Comparison of ENCODE assay signal across 9 cellular contexts in the genomic region with DNA sequence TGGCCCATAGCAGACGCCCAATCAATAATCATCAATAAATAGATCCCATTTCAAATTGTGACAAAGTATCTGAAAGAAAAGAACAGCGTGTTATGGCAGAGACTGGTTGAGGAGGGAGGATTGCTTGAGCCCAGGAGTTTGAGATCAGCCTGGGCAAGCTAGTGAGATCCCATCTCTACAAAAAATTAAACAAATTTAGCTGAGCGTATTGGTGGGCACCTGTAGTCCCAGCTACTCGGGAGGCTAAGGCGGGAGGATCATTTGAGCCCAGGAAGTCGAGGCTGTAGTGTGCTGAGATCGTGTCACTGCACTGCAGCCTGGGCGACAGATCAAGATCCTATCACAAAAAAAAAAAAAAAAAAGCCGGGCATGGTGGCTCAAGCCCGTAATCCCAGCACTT. TPM values are rescaled to one million over a fixed set of nuclear protein-coding genes. Genes with fewer than 3 reads are reported as not detected.
"Had no signal": no experiment of that assay in that cellular context is flagged by ENCODE, and none has a peak within 500 bp of the region (broad histone marks: within the 10 kb centered on the region; RNA-seq: fewer than 3 reads in every experiment).

No MANE protein-coding gene starts in this region.

- H3K4me2 ChIP-seq: KMS-11 had no signal

- FAIRE-seq: HepG2, HTR-8/SVneo had no signal

- H3K4me1 Mint-ChIP-seq: IgD-negative memory B cell had no signal

- ATAC-seq: HepG2 had no signal

- H3K36me3 Mint-ChIP-seq: IgD-negative memory B cell had no signal

- H3K27me3 Mint-ChIP-seq: IgD-negative memory B cell had no signal

- H3K9ac ChIP-seq: KMS-11 had no signal

- H3K27ac ChIP-seq: HL-60, KMS-11 had no signal

- H3K27ac Mint-ChIP-seq: IgD-negative memory B cell had no signal

- H3K9me3 Mint-ChIP-seq: IgD-negative memory B cell had no signal

- DNase-seq: IMR-90, KBM-7, KG1 had no signal

RNA-seq across cellular contexts. Expression of gene GNA15, which starts 48.1 kb away (rescaled TPM):
- total RNA-seq: HepG2 had no signal
- polyA plus RNA-seq: HepG2, IgD-negative memory B cell, IMR-90 had no signal

RNA-seq across cellular contexts. Expression of gene TLE2, which starts 58.7 kb away (rescaled TPM):
- total RNA-seq: HT1080 had no signal
